In the genomic region with DNA sequence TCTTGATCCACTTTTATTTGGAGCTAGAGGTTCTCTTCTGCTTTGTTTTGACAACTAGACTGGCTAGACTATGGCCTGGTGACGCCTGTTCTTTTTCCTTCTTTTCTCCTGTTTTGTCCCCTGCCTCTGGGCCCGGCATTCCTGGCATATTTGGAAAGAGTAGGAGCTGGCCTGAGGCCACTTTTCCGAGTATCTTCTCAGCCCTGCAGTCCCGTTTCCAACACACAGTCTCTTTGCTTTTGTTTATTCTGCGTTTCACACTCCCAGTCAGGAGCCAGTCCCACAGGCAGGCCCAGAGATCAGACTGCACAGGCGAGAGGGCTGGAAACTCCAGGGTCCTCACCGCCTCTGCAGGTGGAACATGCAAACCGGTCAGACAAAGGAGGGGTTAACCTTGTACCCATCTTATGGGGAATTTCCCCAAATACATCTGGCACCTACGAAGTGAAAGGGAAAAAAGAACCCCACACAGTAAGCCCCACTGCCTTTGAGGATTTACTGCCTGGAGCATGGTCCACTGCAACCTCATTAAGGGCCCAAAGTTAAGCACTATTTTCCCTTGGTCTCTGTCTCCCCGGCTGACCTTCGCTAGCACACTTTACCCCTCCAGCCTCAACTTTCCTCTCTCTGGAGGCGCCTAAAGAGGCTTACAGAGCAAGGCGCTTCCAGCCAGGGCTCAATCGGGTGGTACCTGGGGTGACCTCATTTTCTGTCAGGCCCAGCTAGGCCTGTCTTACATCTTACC, we compare ENCODE assay signal across 8 cellular contexts.
A peak's percentile ranks its signal among the peaks of the same experiment; 100 is the strongest.
DNase-seq lines count a peak whose midpoint lies in the region; ATAC-seq lines count a peak whose summit lies in the region.

No MANE protein-coding gene starts in this region.

- peaks cover 2% of the 10 kb centered on the region for H3K9me3 Mint-ChIP-seq in activated CD4-positive, alpha-beta T cell treated with anti-CD3 and anti-CD28 coated beads for 36 hours (ENCODE audit: low read depth)
- H3K9me3 Mint-ChIP-seq in activated CD4-positive, alpha-beta memory T cell treated with anti-CD3 and anti-CD28 coated beads, Interleukin-2, amount 10 ng/mL, durations not matched to agents 7 days and 5 days, result peaks cover 8% of the 10 kb centered on the region

- DNase-seq in activated CD4-positive, alpha-beta T cell treated with anti-CD3 and anti-CD28 coated beads for 36 hours, result no peak
- no peak for DNase-seq in activated CD4-positive, alpha-beta T cell treated with anti-CD3 and anti-CD28 coated beads for 1 hour
- DNase-seq in activated CD4-positive, alpha-beta memory T cell treated with anti-CD3 and anti-CD28 coated beads, Interleukin-2, amount 10 ng/mL, durations not matched to agents 7 days and 5 days, result no peak
- DNase-seq in germinal center (ENCODE audit: low spot score), result peak; percentile 39
- peak; percentile 43 for DNase-seq in pons (ENCODE audit: low spot score)
- DNase-seq in DMS 273 treated with DMSO at 0.1 percent for 48 hours (lab: John Stamatoyannopoulos, UW), result no peak
- DNase-seq in NCI-H1436 (lab: John Stamatoyannopoulos, UW), result no peak

- peaks cover 7% of the 10 kb centered on the region for H3K36me3 Mint-ChIP-seq in activated CD4-positive, alpha-beta T cell treated with anti-CD3 and anti-CD28 coated beads for 36 hours (ENCODE audit: low read depth)
- H3K36me3 Mint-ChIP-seq in activated CD4-positive, alpha-beta memory T cell treated with anti-CD3 and anti-CD28 coated beads, Interleukin-2, amount 10 ng/mL, durations not matched to agents 7 days and 5 days (ENCODE audit: low read depth), result peaks cover 18% of the 10 kb centered on the region

- CTCF ChIA-PET in activated CD4-positive, alpha-beta T cell treated with anti-CD3 and anti-CD28 coated beads for 36 hours (lab: Charles Lee), result interaction anchor here (0.7 to 1.7 kb wide), 4 partner anchors 14 to 521 kb away, joined by 3 to 4 read pairs (median 3); no protein-coding TSS in a partner anchor
- CTCF ChIA-PET in activated CD4-positive, alpha-beta memory T cell treated with anti-CD3 and anti-CD28 coated beads, Interleukin-2, amount 10 ng/mL, durations not matched to agents 7 days and 5 days (lab: Charles Lee), result interaction anchor here (0.6 to 2.2 kb wide), 4 partner anchors 9 to 388 kb away, joined by 3 to 7 read pairs (median 6); no protein-coding TSS in a partner anchor

- peak overlapping the region; percentile 86 for H3K27ac Mint-ChIP-seq in activated CD4-positive, alpha-beta T cell treated with anti-CD3 and anti-CD28 coated beads for 36 hours
- peak overlapping the region; percentile 63 for H3K27ac Mint-ChIP-seq in activated CD4-positive, alpha-beta memory T cell treated with anti-CD3 and anti-CD28 coated beads, Interleukin-2, amount 10 ng/mL, durations not matched to agents 7 days and 5 days

- peak; percentile 11 for ATAC-seq in activated CD4-positive, alpha-beta T cell treated with anti-CD3 and anti-CD28 coated beads for 36 hours
- peak; percentile 65 for ATAC-seq in HG02885 (IDR thresholded peaks at IDR 0.05; ENCODE audit: poor library complexity, unreplicated experiment)

- intact Hi-C loops in activated CD4-positive, alpha-beta T cell treated with anti-CD3 and anti-CD28 coated beads for 36 hours (cut with DNase I, micrococcal nuclease), result loop anchor here in 1 of 2 experiments (2.0 kb wide), 1 partner anchor 25 kb away; no protein-coding TSS in a partner anchor

- peak overlapping the region; percentile 5 for H3K4me3 Mint-ChIP-seq in activated CD4-positive, alpha-beta T cell treated with anti-CD3 and anti-CD28 coated beads for 36 hours
- peak overlapping the region; percentile 5 for H3K4me3 Mint-ChIP-seq in activated CD4-positive, alpha-beta memory T cell treated with anti-CD3 and anti-CD28 coated beads, Interleukin-2, amount 10 ng/mL, durations not matched to agents 7 days and 5 days

- H3K27me3 Mint-ChIP-seq in activated CD4-positive, alpha-beta T cell treated with anti-CD3 and anti-CD28 coated beads for 36 hours, result no peaks in the 10 kb centered on the region
- H3K27me3 Mint-ChIP-seq in activated CD4-positive, alpha-beta memory T cell treated with anti-CD3 and anti-CD28 coated beads, Interleukin-2, amount 10 ng/mL, durations not matched to agents 7 days and 5 days, result no peaks in the 10 kb centered on the region

- H3K4me1 Mint-ChIP-seq in activated CD4-positive, alpha-beta T cell treated with anti-CD3 and anti-CD28 coated beads for 36 hours, result peaks cover 67% of the 10 kb centered on the region
- peaks cover 61% of the 10 kb centered on the region for H3K4me1 Mint-ChIP-seq in activated CD4-positive, alpha-beta memory T cell treated with anti-CD3 and anti-CD28 coated beads, Interleukin-2, amount 10 ng/mL, durations not matched to agents 7 days and 5 days

- POLR2A ChIA-PET in activated CD4-positive, alpha-beta T cell treated with anti-CD3 and anti-CD28 coated beads for 36 hours (lab: Charles Lee), result interaction anchor here (0.9 to 1.0 kb wide), 2 partner anchors 9 to 486 kb away, joined by 4 to 5 read pairs; no protein-coding TSS in a partner anchor
- POLR2A ChIA-PET in activated CD4-positive, alpha-beta memory T cell treated with anti-CD3 and anti-CD28 coated beads, Interleukin-2, amount 10 ng/mL, durations not matched to agents 7 days and 5 days (lab: Charles Lee), result interaction anchor here (0.7 to 3.4 kb wide), 10 partner anchors 8 to 376 kb away, joined by 3 to 23 read pairs (median 4); no protein-coding TSS in a partner anchor

Comparison
In these comparisons a context has a peak if more than half of its experiments do, and no peak if none do; other contexts are left out.
1. DNase-seq: peak in germinal center (single experiment) and pons (single experiment); none in activated CD4-positive, alpha-beta T cell treated with anti-CD3 and anti-CD28 coated beads for 36 hours (single experiment), activated CD4-positive, alpha-beta T cell treated with anti-CD3 and anti-CD28 coated beads for 1 hour (single experiment), activated CD4-positive, alpha-beta memory T cell treated with anti-CD3 and anti-CD28 coated beads, Interleukin-2, amount 10 ng/mL, durations not matched to agents 7 days and 5 days (single experiment), DMS 273 treated with DMSO at 0.1 percent for 48 hours (single experiment) and NCI-H1436 (single experiment).